Comparison of ENCODE assay signal across 20 cellular contexts in genomic region chr4:173095022-173095421, GRCh38.
"Had no signal": no experiment of that assay in that cellular context is flagged by ENCODE, and none has a peak within 500 bp of the region (broad histone marks: within the 10 kb centered on the region; RNA-seq: fewer than 3 reads in every experiment).

No MANE protein-coding gene starts in this region.

- H3K4me3 ChIP-seq: MG63, Peyer's patch, SJCRH30 had no signal

- H3K27me3 ChIP-seq: MG63, Peyer's patch, SJCRH30 had no signal

- H3K4me1 ChIP-seq: Peyer's patch, SJCRH30 had no signal

- H3K36me3 ChIP-seq: MG63, Peyer's patch, SJCRH30 had no signal

- H3K27ac ChIP-seq: HL-60, Peyer's patch, SJCRH30 had no signal

- ATAC-seq: PC-3, Right ventricle myocardium inferior, SK-N-SH treated with all-trans-retinoic acid at 6 μM for 48 hours had no signal

- H3K9me3 ChIP-seq: MG63, Peyer's patch, SJCRH30 had no signal

- DNase-seq: MG63, NCI-H1092 treated with DMSO at 0.1 percent for 48 hours, NCI-H1436, NCI-H187, NCI-H2029, NCI-H2081 treated with DMSO at 0.1 percent for 48 hours, NCI-H2171, NCI-H226, NCI-H446, NCI-H510A, NCI-H524 treated with DMSO at 0.1 percent for 48 hours, NCI-H69, NCI-H774, PC-3, Peyer's patch, SHP77 treated with DMSO at 0.1 percent for 48 hours had no signal
